In genomic region chrX:9681422-9681821, GRCh38 we compare ENCODE assay signal across 1 cellular context.
TF ChIP-seq lines count a peak whose summit lies in the region.

No MANE protein-coding gene starts in this region.

TF ChIP-seq in HepG2, 621 proteins besides CTCF, POLR2A, EP300 and RAD21 (continued from another document):
- no peak for TF ChIP-seq ARID4A (CRISPR knock-in tag; IDR thresholded peaks at IDR 0.05; ENCODE audit: borderline replicate concordance)
- no peak for TF ChIP-seq ZNF232 (CRISPR knock-in tag; IDR thresholded peaks at IDR 0.05; ENCODE audit: borderline replicate concordance)
- no peak for TF ChIP-seq ZNF567 (CRISPR knock-in tag; IDR thresholded peaks at IDR 0.05; ENCODE audit: borderline replicate concordance)
- no peak for TF ChIP-seq DNMT3B (CRISPR knock-in tag; conservative IDR thresholded peaks at IDR 0.05)
- no peak for TF ChIP-seq TARDBP (CRISPR knock-in tag; IDR thresholded peaks at IDR 0.05)
- no peak for TF ChIP-seq MNT (IDR thresholded peaks at IDR 0.05)
- TF ChIP-seq ZNF616 (CRISPR knock-in tag; IDR thresholded peaks at IDR 0.05; ENCODE audit: low read depth) = no peak
